1 cellular context compared by ENCODE assay signal in the genomic region with DNA sequence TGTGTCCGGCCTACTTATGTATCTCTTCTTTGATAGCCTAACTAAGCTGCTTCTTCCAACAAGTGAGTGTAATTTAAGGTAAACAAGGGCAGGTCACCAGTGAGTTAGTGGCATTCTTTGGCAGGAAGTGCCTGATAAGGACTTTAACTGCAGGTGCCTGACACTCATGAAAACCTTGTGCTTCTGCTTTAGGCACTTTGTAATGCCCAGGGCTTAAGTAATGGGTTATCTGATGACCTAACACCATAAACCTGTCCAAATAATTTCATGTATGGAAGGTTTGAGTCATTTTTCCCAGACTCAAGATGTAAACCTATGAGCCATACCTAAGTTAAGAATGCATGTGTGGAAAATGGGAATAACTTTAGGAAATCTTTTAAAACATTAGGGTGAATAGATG.
TF ChIP-seq lines count a peak whose summit lies in the region.

No MANE protein-coding gene starts in this region.

TF ChIP-seq in GM23338, 12 proteins besides CTCF, POLR2A, EP300 and RAD21 (continued from another document):
- TF ChIP-seq, protein P1, sequence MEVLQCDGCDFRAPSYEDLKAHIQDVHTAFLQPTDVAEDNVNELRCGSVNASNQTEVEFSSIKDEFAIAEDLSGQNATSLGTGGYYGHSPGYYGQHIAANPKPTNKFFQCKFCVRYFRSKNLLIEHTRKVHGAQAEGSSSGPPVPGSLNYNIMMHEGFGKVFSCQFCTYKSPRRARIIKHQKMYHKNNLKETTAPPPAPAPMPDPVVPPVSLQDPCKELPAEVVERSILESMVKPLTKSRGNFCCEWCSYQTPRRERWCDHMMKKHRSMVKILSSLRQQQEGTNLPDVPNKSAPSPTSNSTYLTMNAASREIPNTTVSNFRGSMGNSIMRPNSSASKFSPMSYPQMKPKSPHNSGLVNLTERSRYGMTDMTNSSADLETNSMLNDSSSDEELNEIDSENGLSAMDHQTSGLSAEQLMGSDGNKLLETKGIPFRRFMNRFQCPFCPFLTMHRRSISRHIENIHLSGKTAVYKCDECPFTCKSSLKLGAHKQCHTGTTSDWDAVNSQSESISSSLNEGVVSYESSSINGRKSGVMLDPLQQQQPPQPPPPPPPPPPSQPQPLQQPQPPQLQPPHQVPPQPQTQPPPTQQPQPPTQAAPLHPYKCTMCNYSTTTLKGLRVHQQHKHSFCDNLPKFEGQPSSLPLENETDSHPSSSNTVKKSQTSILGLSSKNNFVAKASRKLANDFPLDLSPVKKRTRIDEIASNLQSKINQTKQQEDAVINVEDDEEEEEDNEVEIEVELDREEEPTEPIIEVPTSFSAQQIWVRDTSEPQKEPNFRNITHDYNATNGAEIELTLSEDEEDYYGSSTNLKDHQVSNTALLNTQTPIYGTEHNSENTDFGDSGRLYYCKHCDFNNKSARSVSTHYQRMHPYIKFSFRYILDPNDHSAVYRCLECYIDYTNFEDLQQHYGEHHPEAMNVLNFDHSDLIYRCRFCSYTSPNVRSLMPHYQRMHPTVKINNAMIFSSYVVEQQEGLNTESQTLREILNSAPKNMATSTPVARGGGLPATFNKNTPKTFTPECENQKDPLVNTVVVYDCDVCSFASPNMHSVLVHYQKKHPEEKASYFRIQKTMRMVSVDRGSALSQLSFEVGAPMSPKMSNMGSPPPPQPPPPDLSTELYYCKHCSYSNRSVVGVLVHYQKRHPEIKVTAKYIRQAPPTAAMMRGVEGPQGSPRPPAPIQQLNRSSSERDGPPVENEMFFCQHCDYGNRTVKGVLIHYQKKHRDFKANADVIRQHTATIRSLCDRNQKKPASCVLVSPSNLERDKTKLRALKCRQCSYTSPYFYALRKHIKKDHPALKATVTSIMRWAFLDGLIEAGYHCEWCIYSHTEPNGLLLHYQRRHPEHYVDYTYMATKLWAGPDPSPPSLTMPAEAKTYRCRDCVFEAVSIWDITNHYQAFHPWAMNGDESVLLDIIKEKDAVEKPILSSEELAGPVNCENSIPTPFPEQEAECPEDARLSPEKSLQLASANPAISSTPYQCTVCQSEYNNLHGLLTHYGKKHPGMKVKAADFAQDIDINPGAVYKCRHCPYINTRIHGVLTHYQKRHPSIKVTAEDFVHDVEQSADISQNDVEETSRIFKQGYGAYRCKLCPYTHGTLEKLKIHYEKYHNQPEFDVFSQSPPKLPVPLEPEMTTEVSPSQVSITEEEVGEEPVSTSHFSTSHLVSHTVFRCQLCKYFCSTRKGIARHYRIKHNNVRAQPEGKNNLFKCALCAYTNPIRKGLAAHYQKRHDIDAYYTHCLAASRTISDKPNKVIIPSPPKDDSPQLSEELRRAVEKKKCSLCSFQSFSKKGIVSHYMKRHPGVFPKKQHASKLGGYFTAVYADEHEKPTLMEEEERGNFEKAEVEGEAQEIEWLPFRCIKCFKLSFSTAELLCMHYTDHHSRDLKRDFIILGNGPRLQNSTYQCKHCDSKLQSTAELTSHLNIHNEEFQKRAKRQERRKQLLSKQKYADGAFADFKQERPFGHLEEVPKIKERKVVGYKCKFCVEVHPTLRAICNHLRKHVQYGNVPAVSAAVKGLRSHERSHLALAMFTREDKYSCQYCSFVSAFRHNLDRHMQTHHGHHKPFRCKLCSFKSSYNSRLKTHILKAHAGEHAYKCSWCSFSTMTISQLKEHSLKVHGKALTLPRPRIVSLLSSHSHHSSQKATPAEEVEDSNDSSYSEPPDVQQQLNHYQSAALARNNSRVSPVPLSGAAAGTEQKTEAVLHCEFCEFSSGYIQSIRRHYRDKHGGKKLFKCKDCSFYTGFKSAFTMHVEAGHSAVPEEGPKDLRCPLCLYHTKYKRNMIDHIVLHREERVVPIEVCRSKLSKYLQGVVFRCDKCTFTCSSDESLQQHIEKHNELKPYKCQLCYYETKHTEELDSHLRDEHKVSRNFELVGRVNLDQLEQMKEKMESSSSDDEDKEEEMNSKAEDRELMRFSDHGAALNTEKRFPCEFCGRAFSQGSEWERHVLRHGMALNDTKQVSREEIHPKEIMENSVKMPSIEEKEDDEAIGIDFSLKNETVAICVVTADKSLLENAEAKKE (CRISPR knock-in tag; IDR thresholded peaks at IDR 0.05): no peak
- TF ChIP-seq POLR2AphosphoS5 (IDR thresholded peaks at IDR 0.05; ENCODE audit: low read depth) (no peak), CREB1 (CRISPR knock-in tag; IDR thresholded peaks at IDR 0.05; ENCODE audit: low read depth) (no peak)
- TF ChIP-seq, protein P2, sequence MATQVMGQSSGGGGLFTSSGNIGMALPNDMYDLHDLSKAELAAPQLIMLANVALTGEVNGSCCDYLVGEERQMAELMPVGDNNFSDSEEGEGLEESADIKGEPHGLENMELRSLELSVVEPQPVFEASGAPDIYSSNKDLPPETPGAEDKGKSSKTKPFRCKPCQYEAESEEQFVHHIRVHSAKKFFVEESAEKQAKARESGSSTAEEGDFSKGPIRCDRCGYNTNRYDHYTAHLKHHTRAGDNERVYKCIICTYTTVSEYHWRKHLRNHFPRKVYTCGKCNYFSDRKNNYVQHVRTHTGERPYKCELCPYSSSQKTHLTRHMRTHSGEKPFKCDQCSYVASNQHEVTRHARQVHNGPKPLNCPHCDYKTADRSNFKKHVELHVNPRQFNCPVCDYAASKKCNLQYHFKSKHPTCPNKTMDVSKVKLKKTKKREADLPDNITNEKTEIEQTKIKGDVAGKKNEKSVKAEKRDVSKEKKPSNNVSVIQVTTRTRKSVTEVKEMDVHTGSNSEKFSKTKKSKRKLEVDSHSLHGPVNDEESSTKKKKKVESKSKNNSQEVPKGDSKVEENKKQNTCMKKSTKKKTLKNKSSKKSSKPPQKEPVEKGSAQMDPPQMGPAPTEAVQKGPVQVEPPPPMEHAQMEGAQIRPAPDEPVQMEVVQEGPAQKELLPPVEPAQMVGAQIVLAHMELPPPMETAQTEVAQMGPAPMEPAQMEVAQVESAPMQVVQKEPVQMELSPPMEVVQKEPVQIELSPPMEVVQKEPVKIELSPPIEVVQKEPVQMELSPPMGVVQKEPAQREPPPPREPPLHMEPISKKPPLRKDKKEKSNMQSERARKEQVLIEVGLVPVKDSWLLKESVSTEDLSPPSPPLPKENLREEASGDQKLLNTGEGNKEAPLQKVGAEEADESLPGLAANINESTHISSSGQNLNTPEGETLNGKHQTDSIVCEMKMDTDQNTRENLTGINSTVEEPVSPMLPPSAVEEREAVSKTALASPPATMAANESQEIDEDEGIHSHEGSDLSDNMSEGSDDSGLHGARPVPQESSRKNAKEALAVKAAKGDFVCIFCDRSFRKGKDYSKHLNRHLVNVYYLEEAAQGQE (IDR thresholded peaks at IDR 0.05; ENCODE audit: unreplicated experiment): no peak
TF ChIP-seq in GM23338: peak in this region for 0.
